In genomic region chr13:48297131-48297786, GRCh38 we compare ENCODE assay signal across 14 cellular contexts. TPM values are rescaled to one million over a fixed set of nuclear protein-coding genes. Genes with fewer than 3 reads are reported as not detected.
DNase-seq lines count a peak whose midpoint lies in the region; ATAC-seq and FAIRE-seq lines count a peak whose summit lies in the region.
"Had no signal": no experiment of that assay in that cellular context is flagged by ENCODE, and none has a peak within 500 bp of the region (broad histone marks: within the 10 kb centered on the region; RNA-seq: fewer than 3 reads in every experiment).

No MANE protein-coding gene starts in this region.

- ATAC-seq in HG02798 (IDR thresholded peaks at IDR 0.05; ENCODE audit: poor library complexity, unreplicated experiment) = no peak
- ATAC-seq: A549; CD8-positive, alpha-beta T cell had no signal

- H3K27ac ChIP-seq in trophoblast cell (ENCODE audit: low read depth, low read length) (no peak overlapping the region), thymus (ENCODE audit: low read depth) (peak overlapping the region; percentile 61)
- H3K27ac ChIP-seq: A549 had no signal

- H4K91ac ChIP-seq in trophoblast cell (ENCODE audit: low read depth, low read length) = no peak overlapping the region

- no peak overlapping the region for H2BK5ac ChIP-seq in trophoblast cell (ENCODE audit: low read depth, low read length, poor library complexity)

- no peak overlapping the region for H3K4me2 ChIP-seq in trophoblast cell (ENCODE audit: low read length)
- H3K4me2 ChIP-seq: A549 had no signal

- no peak overlapping the region for H2BK120ac ChIP-seq in trophoblast cell (ENCODE audit: insufficient read depth, low read length, poor library complexity)

- peak; percentile 49 for FAIRE-seq in GM19239 (lab: Jason Lieb, UNC)
- FAIRE-seq: A549 had no signal

- no peak overlapping the region for H3K18ac ChIP-seq in trophoblast cell (ENCODE audit: low read length)

- no peak overlapping the region for H3K23ac ChIP-seq in trophoblast cell (ENCODE audit: low read length)

- no peaks in the 10 kb centered on the region for H3K79me2 ChIP-seq in trophoblast cell (ENCODE audit: control insufficient read depth, insufficient read depth, low read length, poor library complexity)

- no peak for DNase-seq in GM19239 (ENCODE audit: insufficient read length, low spot score)
- peak; percentile 41 for DNase-seq in NCI-H82 (lab: John Stamatoyannopoulos, UW)
- DNase-seq in trophoblast cell = peak; percentile 92 to 93
- DNase-seq in NCI-H146 (lab: John Stamatoyannopoulos, UW) = no peak
- DNase-seq in NCI-H69 (lab: John Stamatoyannopoulos, UW) = no peak
- DNase-seq: CD8-positive, alpha-beta T cell; COR-L47; GF-D8; HCEC 1CT; HFFc6; KG1 had no signal

- H3K4me3 ChIP-seq in trophoblast cell (ENCODE audit: low read depth, low read length) (no peak overlapping the region), thymus (ENCODE audit: low read length) (no peak overlapping the region)
- H3K4me3 ChIP-seq: A549 had no signal

- no peak overlapping the region for H4K8ac ChIP-seq in trophoblast cell (ENCODE audit: low read depth, low read length)

- H2AK5ac ChIP-seq in trophoblast cell (ENCODE audit: low read length) = no peak overlapping the region

- H3K4me1 ChIP-seq in trophoblast cell (ENCODE audit: control insufficient read depth in 1 of 2, insufficient read depth in 2 of 2, low read length in 2 of 2) (peaks cover 0 to 4% of the 10 kb centered on the region in 2 experiments), thymus (ENCODE audit: control insufficient read depth, insufficient read depth, low read length) (peaks cover 14% of the 10 kb centered on the region)

- H3K14ac ChIP-seq in trophoblast cell (ENCODE audit: low read length) = no peak overlapping the region

- no peak overlapping the region for H3K9ac ChIP-seq in trophoblast cell (ENCODE audit: low read length)

- no peak overlapping the region for H4K12ac ChIP-seq in trophoblast cell (ENCODE audit: low read depth, low read length)

- H3K36me3 ChIP-seq in trophoblast cell (ENCODE audit: control insufficient read depth in 1 of 2, insufficient read depth in 2 of 2, low read length in 2 of 2) (no peaks in the 10 kb centered on the region), thymus (ENCODE audit: control insufficient read depth, insufficient read depth) (no peaks in the 10 kb centered on the region)

- no peaks in the 10 kb centered on the region for H3K27me3 ChIP-seq in trophoblast cell (ENCODE audit: insufficient read depth, low read length)
- no peaks in the 10 kb centered on the region for H3K27me3 ChIP-seq in thymus (ENCODE audit: control insufficient read depth, insufficient read depth)

- peaks cover 2% of the 10 kb centered on the region for H3K79me1 ChIP-seq in trophoblast cell (ENCODE audit: low read length)

- no peak overlapping the region for H3K4ac ChIP-seq in trophoblast cell (ENCODE audit: low read depth, low read length)

- H2BK12ac ChIP-seq in trophoblast cell (ENCODE audit: low read length) = no peak overlapping the region

- no peak overlapping the region for H2AFZ ChIP-seq in trophoblast cell (ENCODE audit: insufficient read depth, low read length, poor library complexity)

- no peaks in the 10 kb centered on the region for H3K9me3 ChIP-seq in trophoblast cell (ENCODE audit: insufficient read depth, low read depth, low read length)
- no peaks in the 10 kb centered on the region for H3K9me3 ChIP-seq in thymus (ENCODE audit: control insufficient read depth)
- H3K9me3 ChIP-seq: A549 had no signal

- no CpG with 5 or more reads among the region's 4 CpGs for WGBS in trophoblast cell (ENCODE audit: extremely low coverage, insufficient coverage, insufficient read length)
- 25% methylated on average over 4 of the region's 4 CpGs for WGBS in thymus

RNA-seq across cellular contexts. Expression of gene RB1, which starts 6.3 kb away (rescaled TPM):
- polyA plus RNA-seq in trophoblast cell (2013) = 14.4 and 14.6 TPM in 2 replicates
- polyA plus RNA-seq in thymus = 30.2 TPM

Comparison
In these comparisons a context has a peak if more than half of its experiments do, and no peak if none do; other contexts are left out.
1. DNase-seq: peak in NCI-H82 (single experiment) and trophoblast cell (2 of 2); none in GM19239 (single experiment), NCI-H146 (single experiment) and NCI-H69 (single experiment).